17 cellular contexts compared by ENCODE assay signal in the genomic region with DNA sequence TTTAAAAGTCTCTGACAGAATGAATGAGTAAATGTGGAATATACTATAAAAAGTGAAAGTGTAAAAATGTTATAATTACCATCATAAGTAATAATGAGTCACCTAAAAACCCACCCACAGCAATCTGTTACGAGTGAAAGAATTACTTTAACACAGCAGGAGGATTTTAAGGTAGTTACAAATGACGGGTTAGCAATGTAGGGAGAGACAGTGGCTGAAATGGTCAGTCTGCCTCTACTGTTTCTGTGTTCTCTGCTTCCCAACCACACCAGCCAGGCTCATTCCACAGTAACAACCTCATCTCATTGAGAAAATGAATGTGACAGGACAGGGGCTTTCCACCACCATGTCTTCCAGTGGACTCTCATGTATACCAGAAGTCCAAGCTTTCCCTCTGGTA.
"Had no signal": no experiment of that assay in that cellular context is flagged by ENCODE, and none has a peak within 500 bp of the region (broad histone marks: within the 10 kb centered on the region; RNA-seq: fewer than 3 reads in every experiment).

No MANE protein-coding gene starts in this region.

- ATAC-seq: body of pancreas; foreskin keratinocyte; left lung; naive thymus-derived CD4-positive, alpha-beta T cell; upper lobe of right lung had no signal

- H3K9ac ChIP-seq: neural progenitor cell had no signal

- H3K4me1 ChIP-seq: body of pancreas, left lung, spleen, upper lobe of right lung had no signal

- H3K36me3 ChIP-seq: cardiac muscle cell, left lung, neural progenitor cell, spleen, upper lobe of right lung had no signal

- H2AFZ ChIP-seq: neural progenitor cell had no signal

- H3K4me2 ChIP-seq: neural progenitor cell had no signal

- DNase-seq: activated CD4-positive, alpha-beta T cell treated with anti-CD3 and anti-CD28 coated beads, Interleukin-2, amount 50 U/mL, for 1 hour; activated naive CD4-positive, alpha-beta T cell treated with Interleukin-2 at 50 U/mL for 16 hours; activated naive CD8-positive, alpha-beta T cell treated with anti-CD3 and anti-CD28 coated beads for 36 hours; activated T-cell treated with anti-CD3 and anti-CD28 coated beads, Interleukin-2, amount 50 U/mL, for 1 hour; body of pancreas; effector CD4-positive, alpha-beta T cell; foreskin keratinocyte; left lung; naive thymus-derived CD4-positive, alpha-beta T cell; spleen; stimulated activated CD4-positive, alpha-beta T cell treated with anti-CD3 and anti-CD28 coated beads, Interleukin-4, amount 100 ng/mL, for 1 hour; stimulated activated naive CD4-positive, alpha-beta T cell; T1000; upper lobe of right lung had no signal

- H3K27ac ChIP-seq: body of pancreas, cardiac muscle cell, foreskin keratinocyte, left lung, neural progenitor cell, spleen, upper lobe of right lung had no signal

- H3K4me3 ChIP-seq: body of pancreas, cardiac muscle cell, left lung, lung, neural progenitor cell, spleen, upper lobe of right lung had no signal

- H3K27me3 ChIP-seq: body of pancreas, cardiac muscle cell, foreskin keratinocyte, left lung, neural progenitor cell, upper lobe of right lung had no signal

- H3K9me3 ChIP-seq: body of pancreas, left lung, spleen, upper lobe of right lung had no signal
